Comparison of ENCODE assay signal across 2 cellular contexts in genomic region chr11:129249923-129250322, GRCh38.
TF ChIP-seq lines count a peak whose summit lies in the region.

No MANE protein-coding gene starts in this region.

TF ChIP-seq in A549, 52 proteins besides CTCF, POLR2A, EP300 and RAD21 (continued from another document):
- TF ChIP-seq CBX8 (IDR thresholded peaks at IDR 0.05) (no peak), EHMT2 (IDR thresholded peaks at IDR 0.05; ENCODE audit: low read depth) (no peak), RNF2 (IDR thresholded peaks at IDR 0.05; ENCODE audit: borderline replicate concordance, low read depth) (no peak), NFE2L2 (conservative IDR thresholded peaks at IDR 0.05; ENCODE audit: low read length) (no peak), ZSCAN20 (CRISPR knock-in tag; IDR thresholded peaks at IDR 0.05) (no peak), FOSB (CRISPR knock-in tag; IDR thresholded peaks at IDR 0.05) (no peak), CBX2 (IDR thresholded peaks at IDR 0.05; ENCODE audit: borderline replicate concordance, low read depth) (no peak), GATA3 (IDR thresholded peaks at IDR 0.05; ENCODE audit: borderline replicate concordance) (no peak), RARB (CRISPR knock-in tag; IDR thresholded peaks at IDR 0.05) (no peak), CHD4 (IDR thresholded peaks at IDR 0.05; ENCODE audit: borderline replicate concordance) (no peak), CHD2 (IDR thresholded peaks at IDR 0.05; ENCODE audit: low read length, partially characterized antibody) (no peak), USF2 (IDR thresholded peaks at IDR 0.05) (no peak), MAFK (IDR thresholded peaks at IDR 0.05; ENCODE audit: partially characterized antibody) (no peak)

TF ChIP-seq in GM23338, 12 proteins besides CTCF, POLR2A, EP300 and RAD21 (continued from another document):
- TF ChIP-seq ETS1 (IDR thresholded peaks at IDR 0.05) (no peak), REST (IDR thresholded peaks at IDR 0.05; ENCODE audit: unreplicated experiment) (no peak), ZNF462 (CRISPR knock-in tag; IDR thresholded peaks at IDR 0.05) (no peak), POLR2AphosphoS5 (IDR thresholded peaks at IDR 0.05; ENCODE audit: low read depth) (no peak), JUNB (IDR thresholded peaks at IDR 0.05; ENCODE audit: unreplicated experiment) (no peak), EZH2phosphoT487 (IDR thresholded peaks at IDR 0.05; ENCODE audit: unreplicated experiment) (no peak), ZNF331 (CRISPR knock-in tag; IDR thresholded peaks at IDR 0.05; ENCODE audit: low read depth) (no peak)
